In the genomic region with DNA sequence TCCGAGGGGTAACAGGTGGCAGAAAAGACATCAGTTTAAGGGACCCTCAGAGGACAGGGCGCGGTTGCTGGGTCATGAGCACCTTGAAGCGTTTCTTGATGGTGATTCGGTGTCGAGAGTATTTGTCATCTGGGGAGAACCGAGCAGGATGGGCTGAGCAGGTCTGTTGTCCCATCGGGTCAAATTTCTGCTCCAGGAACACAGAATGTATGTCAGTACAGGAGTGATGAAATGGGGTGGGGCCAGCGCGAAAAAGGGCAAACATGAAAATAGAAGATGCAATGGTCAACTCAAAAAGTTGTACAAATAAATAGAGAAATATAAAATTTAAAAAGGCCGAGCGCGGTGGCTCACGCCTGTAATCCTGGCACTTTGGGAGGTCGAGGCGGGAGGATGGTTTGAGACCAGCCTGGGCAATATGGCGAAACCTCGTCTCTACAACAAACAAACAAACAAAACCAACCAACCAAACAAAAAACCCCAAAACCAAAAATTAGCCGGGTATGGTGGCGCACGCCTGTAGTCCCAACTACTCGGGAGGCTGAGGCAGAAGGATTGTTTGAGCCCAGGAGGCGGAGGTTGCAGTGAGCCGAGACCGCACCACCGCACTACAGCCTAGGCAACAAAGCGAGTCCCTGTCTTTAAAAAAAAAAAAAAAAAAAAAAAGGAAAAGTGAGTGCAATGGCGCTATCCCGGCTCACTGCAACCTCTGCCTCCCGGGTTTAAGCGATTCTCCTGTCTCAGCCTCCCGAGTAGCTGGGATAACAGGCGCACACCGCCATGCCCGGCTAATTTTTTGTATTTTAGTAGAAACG, we compare ENCODE assay signal across 9 cellular contexts. TPM values are rescaled to one million over a fixed set of nuclear protein-coding genes. Genes with fewer than 3 reads are reported as not detected.
DNase-seq lines count a peak whose midpoint lies in the region; ATAC-seq and TF ChIP-seq lines count a peak whose summit lies in the region.
"Had no signal": no experiment of that assay in that cellular context is flagged by ENCODE, and none has a peak within 500 bp of the region (broad histone marks: within the 10 kb centered on the region; RNA-seq: fewer than 3 reads in every experiment).

No MANE protein-coding gene starts in this region.

- H3K27me3 Mint-ChIP-seq in activated naive CD8-positive, alpha-beta T cell treated with anti-CD3 and anti-CD28 coated beads, Interleukin-2, amount 10 ng/mL, durations not matched to agents 7 days and 5 days, result no peaks in the 10 kb centered on the region
- no peaks in the 10 kb centered on the region for H3K27me3 Mint-ChIP-seq in activated naive CD8-positive, alpha-beta T cell treated with anti-CD3 and anti-CD28 coated beads for 36 hours
- no peaks in the 10 kb centered on the region for H3K27me3 Mint-ChIP-seq in activated T-helper 2 cell treated with anti-CD3 and anti-CD28 coated beads, Interferon-gamma antibody, Interleukin-2, Interleukin-4, amounts not matched to agents 10 μg/mL and 5 μg/mL and 100 μg/mL, durations not matched to agents 14 hours and 24 hours and 36 hours (ENCODE audit: low read depth)
- H3K27me3 Mint-ChIP-seq: naive B cell had no signal

- POLR2A ChIA-PET in activated naive CD8-positive, alpha-beta T cell treated with anti-CD3 and anti-CD28 coated beads, Interleukin-2, amount 10 ng/mL, durations not matched to agents 7 days and 5 days (lab: Charles Lee), result interaction anchor here (0.5 to 1.9 kb wide), 7 partner anchors 13 to 243 kb away, joined by 3 to 33 read pairs (median 6); a partner anchor contains a TSS

- H3K9me3 ChIP-seq in right lobe of liver (no peaks in the 10 kb centered on the region), transverse colon (no peaks in the 10 kb centered on the region)

- 34% methylated on average over 26 of the region's 36 CpGs for WGBS in right lobe of liver (ENCODE audit: insufficient coverage, low coverage, low lambda C conversion rate, missing lambda C conversion rate)
- 48 to 69% methylated on average over 13 to 36 of the region's 36 CpGs for WGBS in transverse colon (ENCODE audit: low coverage in 1 of 2), 2 donors

- peak; percentile 51 for DNase-seq in activated naive CD8-positive, alpha-beta T cell treated with anti-CD3 and anti-CD28 coated beads, Interleukin-2, amount 10 ng/mL, durations not matched to agents 7 days and 5 days
- DNase-seq in activated naive CD8-positive, alpha-beta T cell treated with anti-CD3 and anti-CD28 coated beads for 36 hours, result no peak
- DNase-seq in activated T-helper 2 cell treated with anti-CD3 and anti-CD28 coated beads, Interferon-gamma antibody, Interleukin-2, Interleukin-4, amounts not matched to agents 10 μg/mL and 5 μg/mL and 100 μg/mL, durations not matched to agents 14 hours and 24 hours and 36 hours (ENCODE audit: low spot score), result no peak
- DNase-seq in right lobe of liver (no peak), transverse colon (no peak), NCI-H1105 treated with DMSO at 0.1 percent for 48 hours (lab: John Stamatoyannopoulos, UW) (no peak), dedifferentiated amniotic fluid mesenchymal stem cell (ENCODE audit: extremely low spot score) (no peak), NCI-H524 treated with DMSO at 0.1 percent for 48 hours (lab: John Stamatoyannopoulos, UW) (no peak)

- H3K4me3 Mint-ChIP-seq in activated naive CD8-positive, alpha-beta T cell treated with anti-CD3 and anti-CD28 coated beads, Interleukin-2, amount 10 ng/mL, durations not matched to agents 7 days and 5 days, result no peak overlapping the region
- H3K4me3 Mint-ChIP-seq in activated naive CD8-positive, alpha-beta T cell treated with anti-CD3 and anti-CD28 coated beads for 36 hours, result no peak overlapping the region
- no peak overlapping the region for H3K4me3 Mint-ChIP-seq in activated T-helper 2 cell treated with anti-CD3 and anti-CD28 coated beads, Interferon-gamma antibody, Interleukin-2, Interleukin-4, amounts not matched to agents 10 μg/mL and 5 μg/mL and 100 μg/mL, durations not matched to agents 14 hours and 24 hours and 36 hours (ENCODE audit: low read depth)

- H3K27ac ChIP-seq in right lobe of liver (peak overlapping the region; percentile 81 to 89 (median 83)), transverse colon (peak overlapping the region; percentile 89 to 99 (median 94))

- H3K36me3 Mint-ChIP-seq in activated naive CD8-positive, alpha-beta T cell treated with anti-CD3 and anti-CD28 coated beads, Interleukin-2, amount 10 ng/mL, durations not matched to agents 7 days and 5 days, result peaks cover 21% of the 10 kb centered on the region
- peaks cover 26% of the 10 kb centered on the region for H3K36me3 Mint-ChIP-seq in activated naive CD8-positive, alpha-beta T cell treated with anti-CD3 and anti-CD28 coated beads for 36 hours
- H3K36me3 Mint-ChIP-seq in activated T-helper 2 cell treated with anti-CD3 and anti-CD28 coated beads, Interferon-gamma antibody, Interleukin-2, Interleukin-4, amounts not matched to agents 10 μg/mL and 5 μg/mL and 100 μg/mL, durations not matched to agents 14 hours and 24 hours and 36 hours (ENCODE audit: low read depth), result peaks cover 34% of the 10 kb centered on the region

- H3K9me3 Mint-ChIP-seq in activated naive CD8-positive, alpha-beta T cell treated with anti-CD3 and anti-CD28 coated beads, Interleukin-2, amount 10 ng/mL, durations not matched to agents 7 days and 5 days, result no peaks in the 10 kb centered on the region
- no peaks in the 10 kb centered on the region for H3K9me3 Mint-ChIP-seq in activated naive CD8-positive, alpha-beta T cell treated with anti-CD3 and anti-CD28 coated beads for 36 hours
- H3K9me3 Mint-ChIP-seq in activated T-helper 2 cell treated with anti-CD3 and anti-CD28 coated beads, Interferon-gamma antibody, Interleukin-2, Interleukin-4, amounts not matched to agents 10 μg/mL and 5 μg/mL and 100 μg/mL, durations not matched to agents 14 hours and 24 hours and 36 hours, result no peaks in the 10 kb centered on the region
- H3K9me3 Mint-ChIP-seq: naive B cell had no signal

- H3K4me3 ChIP-seq in right lobe of liver (peak overlapping the region; percentile 48 to 72 (median 63)), transverse colon (peak overlapping the region; percentile 75 to 98 (median 87))

- H3K4me1 Mint-ChIP-seq in activated naive CD8-positive, alpha-beta T cell treated with anti-CD3 and anti-CD28 coated beads, Interleukin-2, amount 10 ng/mL, durations not matched to agents 7 days and 5 days, result peaks cover 14% of the 10 kb centered on the region
- H3K4me1 Mint-ChIP-seq in activated naive CD8-positive, alpha-beta T cell treated with anti-CD3 and anti-CD28 coated beads for 36 hours, result peaks cover 23% of the 10 kb centered on the region
- H3K4me1 Mint-ChIP-seq in activated T-helper 2 cell treated with anti-CD3 and anti-CD28 coated beads, Interferon-gamma antibody, Interleukin-2, Interleukin-4, amounts not matched to agents 10 μg/mL and 5 μg/mL and 100 μg/mL, durations not matched to agents 14 hours and 24 hours and 36 hours (ENCODE audit: low read depth), result peaks cover 19% of the 10 kb centered on the region

- H3K27me3 ChIP-seq in right lobe of liver (no peaks in the 10 kb centered on the region), transverse colon (no peaks in the 10 kb centered on the region)

- in situ Hi-C loops in transverse colon (cut with MboI; ENCODE audit: low pct_ligation_motif_present in 1 of 4, low pct_unique_long_range_greater_than_20kb in 1 of 4, low sequenced_read_pairs in 3 of 4), result loop anchor here in 2 of 4 donors (10.0 to 25.0 kb wide), 2 partner anchors 97 to 255 kb away; no protein-coding TSS in a partner anchor

- ATAC-seq in activated naive CD8-positive, alpha-beta T cell treated with anti-CD3 and anti-CD28 coated beads, Interleukin-2, amount 10 ng/mL, durations not matched to agents 7 days and 5 days (ENCODE audit: low read depth), result no peak
- ATAC-seq in right lobe of liver, result no peak

- TF ChIP-seq EP300 in transverse colon (IDR thresholded peaks at IDR 0.05; ENCODE audit: low read depth), result no peak

- no peak for TF ChIP-seq CTCF in right lobe of liver (IDR thresholded peaks at IDR 0.05)
- TF ChIP-seq CTCF in transverse colon (IDR thresholded peaks at IDR 0.05), result no peak

- intact Hi-C loops in activated T-helper 2 cell treated with anti-CD3 and anti-CD28 coated beads, Interferon-gamma antibody, Interleukin-2, Interleukin-4, amounts not matched to agents 10 μg/mL and 5 μg/mL and 100 μg/mL, durations not matched to agents 14 hours and 24 hours and 36 hours (cut with micrococcal nuclease), result no loop called here
- intact Hi-C loops in right lobe of liver (cut with DNase I), result loop anchor here in 1 of 2 donors (10.0 kb wide), 1 partner anchor 243 kb away; a partner anchor contains a TSS
- intact Hi-C loops in transverse colon (cut with DNase I; ENCODE audit: low total_unique reads), result loop anchor here (10.0 kb wide), 1 partner anchor 237 kb away; a partner anchor contains a TSS

- peak overlapping the region; percentile 87 for H3K27ac Mint-ChIP-seq in activated naive CD8-positive, alpha-beta T cell treated with anti-CD3 and anti-CD28 coated beads, Interleukin-2, amount 10 ng/mL, durations not matched to agents 7 days and 5 days
- H3K27ac Mint-ChIP-seq in activated naive CD8-positive, alpha-beta T cell treated with anti-CD3 and anti-CD28 coated beads for 36 hours, result no peak overlapping the region
- H3K27ac Mint-ChIP-seq in activated T-helper 2 cell treated with anti-CD3 and anti-CD28 coated beads, Interferon-gamma antibody, Interleukin-2, Interleukin-4, amounts not matched to agents 10 μg/mL and 5 μg/mL and 100 μg/mL, durations not matched to agents 14 hours and 24 hours and 36 hours, result peak overlapping the region; percentile 48

- TF ChIP-seq POLR2A in right lobe of liver (IDR thresholded peaks at IDR 0.05) (no peak), transverse colon (IDR thresholded peaks at IDR 0.05) (no peak)

- peaks cover 0 to 9% (median 0%) of the 10 kb centered on the region in 4 donors for H3K4me1 ChIP-seq in right lobe of liver
- peaks cover 0 to 26% (median 8%) of the 10 kb centered on the region in 4 donors for H3K4me1 ChIP-seq in transverse colon

- peaks cover 0 to 2% (median 0%) of the 10 kb centered on the region in 4 donors for H3K36me3 ChIP-seq in right lobe of liver
- no peaks in the 10 kb centered on the region for H3K36me3 ChIP-seq in transverse colon

RNA-seq across cellular contexts. Expression of a gene that starts 0.8 kb away (rescaled TPM):
- total RNA-seq in activated naive CD8-positive, alpha-beta T cell treated with anti-CD3 and anti-CD28 coated beads, Interleukin-2, amount 10 ng/mL, durations not matched to agents 7 days and 5 days, result 100 to 1,000 TPM; 142 to 143 TPM
- 100 to 1,000 TPM; 285 to 303 TPM for total RNA-seq in activated naive CD8-positive, alpha-beta T cell treated with anti-CD3 and anti-CD28 coated beads for 36 hours
- 227 and 232 TPM in 2 replicates for total RNA-seq in activated T-helper 2 cell treated with anti-CD3 and anti-CD28 coated beads, Interferon-gamma antibody, Interleukin-2, Interleukin-4, amounts not matched to agents 10 μg/mL and 5 μg/mL and 100 μg/mL, durations not matched to agents 14 hours and 24 hours and 36 hours
- total RNA-seq in right lobe of liver, result 100 to 1,000 TPM in 2 of 6 experiments, 10 to 100 TPM in 4; 59.2 to 177 (median 79.2) TPM
- 100 to 1,000 TPM in 3 of 4 donors, 10 to 100 TPM in 1; 41.1 to 166 (median 152) TPM for total RNA-seq in transverse colon

RNA-seq across cellular contexts. Expression of a gene that starts 1.0 kb away (rescaled TPM):
- total RNA-seq in activated naive CD8-positive, alpha-beta T cell treated with anti-CD3 and anti-CD28 coated beads, Interleukin-2, amount 10 ng/mL, durations not matched to agents 7 days and 5 days, result not detected
- not detected for total RNA-seq in activated naive CD8-positive, alpha-beta T cell treated with anti-CD3 and anti-CD28 coated beads for 36 hours
- not detected in 2 replicates for total RNA-seq in activated T-helper 2 cell treated with anti-CD3 and anti-CD28 coated beads, Interferon-gamma antibody, Interleukin-2, Interleukin-4, amounts not matched to agents 10 μg/mL and 5 μg/mL and 100 μg/mL, durations not matched to agents 14 hours and 24 hours and 36 hours
- not detected for total RNA-seq in right lobe of liver
- not detected for total RNA-seq in transverse colon

RNA-seq across cellular contexts. Expression of a gene that starts 4.5 kb away (rescaled TPM):
- total RNA-seq in activated naive CD8-positive, alpha-beta T cell treated with anti-CD3 and anti-CD28 coated beads, Interleukin-2, amount 10 ng/mL, durations not matched to agents 7 days and 5 days, result 10 to 100 TPM; 42.0 to 44.9 TPM
- 10 to 100 TPM; 19.2 to 20.1 TPM for total RNA-seq in activated naive CD8-positive, alpha-beta T cell treated with anti-CD3 and anti-CD28 coated beads for 36 hours
- total RNA-seq in activated T-helper 2 cell treated with anti-CD3 and anti-CD28 coated beads, Interferon-gamma antibody, Interleukin-2, Interleukin-4, amounts not matched to agents 10 μg/mL and 5 μg/mL and 100 μg/mL, durations not matched to agents 14 hours and 24 hours and 36 hours, result 16.6 and 17.0 TPM in 2 replicates
- 10 to 100 TPM in 1 of 6 experiments, 1 to 10 TPM in 5; 5.6 to 10.9 (median 7.5) TPM for total RNA-seq in right lobe of liver
- total RNA-seq in transverse colon, result 10 to 100 TPM in 3 of 4 donors, 1 to 10 TPM in 1; 9.2 to 52.6 (median 26.9) TPM

RNA-seq across cellular contexts. Expression of a gene that starts 24.9 kb away (rescaled TPM):
- total RNA-seq in activated naive CD8-positive, alpha-beta T cell treated with anti-CD3 and anti-CD28 coated beads, Interleukin-2, amount 10 ng/mL, durations not matched to agents 7 days and 5 days, result 100 to 1,000 TPM; 112 to 119 TPM
- 10 to 100 TPM; 49.8 to 49.9 TPM for total RNA-seq in activated naive CD8-positive, alpha-beta T cell treated with anti-CD3 and anti-CD28 coated beads for 36 hours
- 70.9 and 76.1 TPM in 2 replicates for total RNA-seq in activated T-helper 2 cell treated with anti-CD3 and anti-CD28 coated beads, Interferon-gamma antibody, Interleukin-2, Interleukin-4, amounts not matched to agents 10 μg/mL and 5 μg/mL and 100 μg/mL, durations not matched to agents 14 hours and 24 hours and 36 hours
- 1 to 10 TPM; 3.2 to 6.7 (median 4.5) TPM for total RNA-seq in right lobe of liver
- total RNA-seq in transverse colon, result 100 to 1,000 TPM; 109 to 380 (median 143) TPM
